In the genomic region with DNA sequence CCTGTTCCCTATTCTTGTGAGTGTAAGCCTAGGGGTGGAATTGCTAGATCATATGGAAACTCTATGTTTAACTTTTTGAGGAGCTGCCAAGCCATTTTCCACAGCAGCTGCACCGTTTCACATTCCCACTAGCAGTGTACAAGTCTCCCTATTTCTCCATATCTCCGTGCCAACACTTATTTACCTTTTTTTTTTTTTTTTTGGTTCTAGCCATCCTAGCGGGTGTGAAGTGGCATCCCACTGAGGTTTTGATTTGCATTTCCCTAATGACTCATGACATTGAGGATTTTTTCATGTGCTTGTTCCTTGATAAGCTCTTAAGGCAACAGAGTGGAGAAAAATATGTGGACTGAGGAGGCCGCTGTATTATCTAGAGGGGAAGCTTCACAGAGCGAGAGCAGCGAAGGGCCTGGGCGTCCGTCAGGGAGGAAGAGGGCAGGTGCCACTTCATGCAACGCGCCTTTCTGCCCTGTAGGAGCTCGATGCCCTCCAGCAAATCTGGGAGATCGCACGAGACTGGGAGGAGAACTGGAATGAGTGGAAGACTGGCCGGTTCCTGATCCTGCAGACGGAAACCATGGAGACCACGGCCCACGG, we compare ENCODE assay signal across 18 cellular contexts. TPM values are rescaled to one million over a fixed set of nuclear protein-coding genes. Genes with fewer than 3 reads are reported as not detected.
DNase-seq lines count a peak whose midpoint lies in the region; ATAC-seq, FAIRE-seq and TF ChIP-seq lines count a peak whose summit lies in the region.
"Had no signal": no experiment of that assay in that cellular context is flagged by ENCODE, and none has a peak within 500 bp of the region (broad histone marks: within the 10 kb centered on the region; RNA-seq: fewer than 3 reads in every experiment).

No MANE protein-coding gene starts in this region.

- H3K23ac ChIP-seq in mesendoderm (ENCODE audit: low read length) = no peak overlapping the region

- H3K4me3 ChIP-seq in bronchial epithelial cell (ENCODE audit: low read depth, low read length) = no peak overlapping the region
- H3K4me3 ChIP-seq in mesendoderm (ENCODE audit: low read length) = no peak overlapping the region
- H3K4me3 ChIP-seq: HAP-1, neural progenitor cell had no signal

- DNase-seq in DMS79 treated with DMSO at 0.1 percent for 48 hours (lab: John Stamatoyannopoulos, UW) = peak; percentile 91
- DNase-seq in NCI-H2081 treated with DMSO at 0.1 percent for 48 hours (lab: John Stamatoyannopoulos, UW) = peak; percentile 1
- DNase-seq in bronchial epithelial cell (ENCODE audit: low read depth) = peak; percentile 70
- peak; percentile 58 for DNase-seq in mesendoderm
- no peak for DNase-seq in activated naive CD4-positive, alpha-beta T cell treated with Interleukin-2 at 50 U/mL for 16 hours
- no peak for DNase-seq in effector CD4-positive, alpha-beta T cell
- DNase-seq in SW 1271 (lab: John Stamatoyannopoulos, UW) = no peak
- DNase-seq: activated CD4-positive, alpha-beta T cell treated with anti-CD3 and anti-CD28 coated beads for 1 hour; C1 segment of cervical spinal cord; effector memory CD4-positive, alpha-beta T cell; left colon; NCI-H510A had no signal

- H3K4me1 ChIP-seq in mesendoderm (ENCODE audit: control insufficient read depth, low read depth, low read length) = peaks cover 2% of the 10 kb centered on the region
- H3K4me1 ChIP-seq: neural progenitor cell had no signal

- H2BK120ac ChIP-seq in mesendoderm (ENCODE audit: low read depth, low read length) = no peak overlapping the region

- no peak overlapping the region for H3K4me2 ChIP-seq in mesendoderm (ENCODE audit: low read length)
- H3K4me2 ChIP-seq: neural progenitor cell had no signal

- H3K9ac ChIP-seq in mesendoderm (ENCODE audit: low read length) = no peak overlapping the region
- H3K9ac ChIP-seq: neural progenitor cell had no signal

- H3K9me3 Mint-ChIP-seq in activated T-helper 17 cell treated with anti-CD3 and anti-CD28 coated beads, Interleukin-2, amount 50 U/mL, for 72 hours = no peaks in the 10 kb centered on the region

- H3K27me3 Mint-ChIP-seq in activated T-helper 17 cell treated with anti-CD3 and anti-CD28 coated beads, Interleukin-2, amount 50 U/mL, for 72 hours = peaks cover 24% of the 10 kb centered on the region

- H3K27ac ChIP-seq in mesendoderm (ENCODE audit: low read depth, low read length) = no peak overlapping the region
- H3K27ac ChIP-seq: neural progenitor cell had no signal

- no peak overlapping the region for H2AK5ac ChIP-seq in mesendoderm (ENCODE audit: low read length)

- no CpG with 5 or more reads among the region's 17 CpGs for WGBS in mesendoderm (ENCODE audit: extremely low coverage, insufficient coverage, low lambda C conversion rate)

- H3K79me1 ChIP-seq in mesendoderm (ENCODE audit: low read length) = no peaks in the 10 kb centered on the region

- H3K36me3 Mint-ChIP-seq in activated T-helper 17 cell treated with anti-CD3 and anti-CD28 coated beads, Interleukin-2, amount 50 U/mL, for 72 hours (ENCODE audit: low read depth) = no peaks in the 10 kb centered on the region

- no peak overlapping the region for H2BK15ac ChIP-seq in mesendoderm (replicated peaks; ENCODE audit: low read depth)

- no peak overlapping the region for H4K8ac ChIP-seq in mesendoderm (ENCODE audit: low read depth, low read length)

- H2BK5ac ChIP-seq in mesendoderm (ENCODE audit: low read length) = no peak overlapping the region

- H3K27ac Mint-ChIP-seq in activated T-helper 17 cell treated with anti-CD3 and anti-CD28 coated beads, Interleukin-2, amount 50 U/mL, for 72 hours = no peak overlapping the region
- H3K27ac Mint-ChIP-seq: neural progenitor cell had no signal

- no peak for FAIRE-seq in bronchial epithelial cell (lab: Jason Lieb, UNC)

- H3K27me3 ChIP-seq in bronchial epithelial cell (ENCODE audit: control insufficient read depth, insufficient read depth, low read length) (no peaks in the 10 kb centered on the region), mesendoderm (ENCODE audit: insufficient read depth, low read length, poor library complexity) (no peaks in the 10 kb centered on the region)
- H3K27me3 ChIP-seq: neural progenitor cell had no signal

- no peak for TF ChIP-seq CTCF in bronchial epithelial cell (IDR thresholded peaks at IDR 0.05; ENCODE audit: insufficient read depth, low read length, severe bottlenecking)

- no peak overlapping the region for H3K18ac ChIP-seq in mesendoderm (ENCODE audit: low read length)

- no peak overlapping the region for H3K4ac ChIP-seq in mesendoderm (ENCODE audit: low read depth, low read length)

- no peak overlapping the region for H3K56ac ChIP-seq in mesendoderm (ENCODE audit: low read length)

- no peak for ATAC-seq in activated T-helper 17 cell treated with anti-CD3 and anti-CD28 coated beads, Interleukin-2, amount 50 U/mL, for 72 hours (replicated peaks)
- ATAC-seq: left colon, Panc1 had no signal

- H3K79me2 ChIP-seq in mesendoderm (ENCODE audit: control insufficient read depth, insufficient read depth, low read length) = no peaks in the 10 kb centered on the region

- H4K5ac ChIP-seq in mesendoderm (ENCODE audit: low read length) = no peak overlapping the region

- H3K4me3 Mint-ChIP-seq in activated T-helper 17 cell treated with anti-CD3 and anti-CD28 coated beads, Interleukin-2, amount 50 U/mL, for 72 hours = no peak overlapping the region
- H3K4me3 Mint-ChIP-seq: neural progenitor cell had no signal

- H3K36me3 ChIP-seq in bronchial epithelial cell (ENCODE audit: control insufficient read depth, insufficient read depth, low read length) (no peaks in the 10 kb centered on the region), mesendoderm (ENCODE audit: control insufficient read depth, insufficient read depth, low read length) (no peaks in the 10 kb centered on the region)
- H3K36me3 ChIP-seq: HAP-1, neural progenitor cell had no signal

- H3K4me1 Mint-ChIP-seq in activated T-helper 17 cell treated with anti-CD3 and anti-CD28 coated beads, Interleukin-2, amount 50 U/mL, for 72 hours = no peaks in the 10 kb centered on the region

RNA-seq across cellular contexts. Expression of gene DNAH2, which starts 50.0 kb away (rescaled TPM):
- under 0.01 and 0.26 TPM in 2 replicates for total RNA-seq in bronchial epithelial cell
- polyA plus RNA-seq in mesendoderm (2013, experiment 1 of 2) = 0.03 TPM
- 0.06 TPM for polyA plus RNA-seq in mesendoderm (2013, experiment 2 of 2)
- total RNA-seq in activated T-helper 17 cell treated with anti-CD3 and anti-CD28 coated beads, Interleukin-2, amount 50 U/mL, for 72 hours = under 1 TPM in 1 of 2 donors, not detected in 1; 0.06 TPM
- total RNA-seq: glomerular endothelial cell, LHCN-M2 had no signal

Comparison
In these comparisons a context has a peak if more than half of its experiments do, and no peak if none do; other contexts are left out.
1. DNase-seq: peak in DMS79 treated with DMSO at 0.1 percent for 48 hours (single experiment), NCI-H2081 treated with DMSO at 0.1 percent for 48 hours (single experiment), bronchial epithelial cell (single experiment) and mesendoderm (single experiment); none in activated naive CD4-positive, alpha-beta T cell treated with Interleukin-2 at 50 U/mL for 16 hours (single experiment), effector CD4-positive, alpha-beta T cell (single experiment) and SW 1271 (0 of 2).